Comparison of ENCODE assay signal across 1 cellular context in genomic region chr6:156590482-156590881, GRCh38.
TF ChIP-seq lines count a peak whose summit lies in the region.

No MANE protein-coding gene starts in this region.

TF ChIP-seq in GM23338, 12 proteins besides CTCF, POLR2A, EP300 and RAD21 (continued from another document):
- TF ChIP-seq, protein P1, sequence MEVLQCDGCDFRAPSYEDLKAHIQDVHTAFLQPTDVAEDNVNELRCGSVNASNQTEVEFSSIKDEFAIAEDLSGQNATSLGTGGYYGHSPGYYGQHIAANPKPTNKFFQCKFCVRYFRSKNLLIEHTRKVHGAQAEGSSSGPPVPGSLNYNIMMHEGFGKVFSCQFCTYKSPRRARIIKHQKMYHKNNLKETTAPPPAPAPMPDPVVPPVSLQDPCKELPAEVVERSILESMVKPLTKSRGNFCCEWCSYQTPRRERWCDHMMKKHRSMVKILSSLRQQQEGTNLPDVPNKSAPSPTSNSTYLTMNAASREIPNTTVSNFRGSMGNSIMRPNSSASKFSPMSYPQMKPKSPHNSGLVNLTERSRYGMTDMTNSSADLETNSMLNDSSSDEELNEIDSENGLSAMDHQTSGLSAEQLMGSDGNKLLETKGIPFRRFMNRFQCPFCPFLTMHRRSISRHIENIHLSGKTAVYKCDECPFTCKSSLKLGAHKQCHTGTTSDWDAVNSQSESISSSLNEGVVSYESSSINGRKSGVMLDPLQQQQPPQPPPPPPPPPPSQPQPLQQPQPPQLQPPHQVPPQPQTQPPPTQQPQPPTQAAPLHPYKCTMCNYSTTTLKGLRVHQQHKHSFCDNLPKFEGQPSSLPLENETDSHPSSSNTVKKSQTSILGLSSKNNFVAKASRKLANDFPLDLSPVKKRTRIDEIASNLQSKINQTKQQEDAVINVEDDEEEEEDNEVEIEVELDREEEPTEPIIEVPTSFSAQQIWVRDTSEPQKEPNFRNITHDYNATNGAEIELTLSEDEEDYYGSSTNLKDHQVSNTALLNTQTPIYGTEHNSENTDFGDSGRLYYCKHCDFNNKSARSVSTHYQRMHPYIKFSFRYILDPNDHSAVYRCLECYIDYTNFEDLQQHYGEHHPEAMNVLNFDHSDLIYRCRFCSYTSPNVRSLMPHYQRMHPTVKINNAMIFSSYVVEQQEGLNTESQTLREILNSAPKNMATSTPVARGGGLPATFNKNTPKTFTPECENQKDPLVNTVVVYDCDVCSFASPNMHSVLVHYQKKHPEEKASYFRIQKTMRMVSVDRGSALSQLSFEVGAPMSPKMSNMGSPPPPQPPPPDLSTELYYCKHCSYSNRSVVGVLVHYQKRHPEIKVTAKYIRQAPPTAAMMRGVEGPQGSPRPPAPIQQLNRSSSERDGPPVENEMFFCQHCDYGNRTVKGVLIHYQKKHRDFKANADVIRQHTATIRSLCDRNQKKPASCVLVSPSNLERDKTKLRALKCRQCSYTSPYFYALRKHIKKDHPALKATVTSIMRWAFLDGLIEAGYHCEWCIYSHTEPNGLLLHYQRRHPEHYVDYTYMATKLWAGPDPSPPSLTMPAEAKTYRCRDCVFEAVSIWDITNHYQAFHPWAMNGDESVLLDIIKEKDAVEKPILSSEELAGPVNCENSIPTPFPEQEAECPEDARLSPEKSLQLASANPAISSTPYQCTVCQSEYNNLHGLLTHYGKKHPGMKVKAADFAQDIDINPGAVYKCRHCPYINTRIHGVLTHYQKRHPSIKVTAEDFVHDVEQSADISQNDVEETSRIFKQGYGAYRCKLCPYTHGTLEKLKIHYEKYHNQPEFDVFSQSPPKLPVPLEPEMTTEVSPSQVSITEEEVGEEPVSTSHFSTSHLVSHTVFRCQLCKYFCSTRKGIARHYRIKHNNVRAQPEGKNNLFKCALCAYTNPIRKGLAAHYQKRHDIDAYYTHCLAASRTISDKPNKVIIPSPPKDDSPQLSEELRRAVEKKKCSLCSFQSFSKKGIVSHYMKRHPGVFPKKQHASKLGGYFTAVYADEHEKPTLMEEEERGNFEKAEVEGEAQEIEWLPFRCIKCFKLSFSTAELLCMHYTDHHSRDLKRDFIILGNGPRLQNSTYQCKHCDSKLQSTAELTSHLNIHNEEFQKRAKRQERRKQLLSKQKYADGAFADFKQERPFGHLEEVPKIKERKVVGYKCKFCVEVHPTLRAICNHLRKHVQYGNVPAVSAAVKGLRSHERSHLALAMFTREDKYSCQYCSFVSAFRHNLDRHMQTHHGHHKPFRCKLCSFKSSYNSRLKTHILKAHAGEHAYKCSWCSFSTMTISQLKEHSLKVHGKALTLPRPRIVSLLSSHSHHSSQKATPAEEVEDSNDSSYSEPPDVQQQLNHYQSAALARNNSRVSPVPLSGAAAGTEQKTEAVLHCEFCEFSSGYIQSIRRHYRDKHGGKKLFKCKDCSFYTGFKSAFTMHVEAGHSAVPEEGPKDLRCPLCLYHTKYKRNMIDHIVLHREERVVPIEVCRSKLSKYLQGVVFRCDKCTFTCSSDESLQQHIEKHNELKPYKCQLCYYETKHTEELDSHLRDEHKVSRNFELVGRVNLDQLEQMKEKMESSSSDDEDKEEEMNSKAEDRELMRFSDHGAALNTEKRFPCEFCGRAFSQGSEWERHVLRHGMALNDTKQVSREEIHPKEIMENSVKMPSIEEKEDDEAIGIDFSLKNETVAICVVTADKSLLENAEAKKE (CRISPR knock-in tag; IDR thresholded peaks at IDR 0.05): no peak
- TF ChIP-seq EZH2phosphoT487 (IDR thresholded peaks at IDR 0.05; ENCODE audit: unreplicated experiment): no peak
TF ChIP-seq in GM23338: peak in this region for 0.
